In genomic region chr6:107957909-107958688, GRCh38 we compare ENCODE assay signal across 8 cellular contexts. TPM values are rescaled to one million over a fixed set of nuclear protein-coding genes. Genes with fewer than 3 reads are reported as not detected.
DNase-seq lines count a peak whose midpoint lies in the region; ATAC-seq and TF ChIP-seq lines count a peak whose summit lies in the region.

Gene SEC63 (minus strand): TSS chr6:107958208. CDS start chr6:107958009, 199 bp downstream.

- H3K9me3 ChIP-seq in OCI-LY3 (ENCODE audit: insufficient read depth, low read length): no peaks in the 10 kb centered on the region

- peaks cover 41% of the 10 kb centered on the region for H3K79me2 ChIP-seq in OCI-LY3 (ENCODE audit: low read length)

- peak within 1 kb of the TSS; percentile 98 for H3K9ac ChIP-seq in OCI-LY3 (ENCODE audit: low read length)

- peak within 1 kb of the TSS; percentile 100 for H3K4me3 Mint-ChIP-seq in endothelial cell (ENCODE audit: unreplicated experiment)

- peaks cover 8% of the 10 kb centered on the region for H3K36me3 ChIP-seq in OCI-LY3 (replicated peaks; ENCODE audit: low read depth, low read length)

- H3K9me3 Mint-ChIP-seq in endothelial cell (ENCODE audit: unreplicated experiment): no peaks in the 10 kb centered on the region

- peak within 1 kb of the TSS; percentile 98 for H3K4me3 ChIP-seq in OCI-LY3 (ENCODE audit: low read length)

- peaks cover 11% of the 10 kb centered on the region for H3K36me3 Mint-ChIP-seq in endothelial cell (ENCODE audit: low read depth, unreplicated experiment)

- H3K4me1 Mint-ChIP-seq in endothelial cell (ENCODE audit: unreplicated experiment): peaks cover 21% of the 10 kb centered on the region

- peaks cover 6% of the 10 kb centered on the region for H3K4me1 ChIP-seq in OCI-LY3 (ENCODE audit: low read length)

- TF ChIP-seq CTCF in OCI-LY3 (IDR thresholded peaks at IDR 0.05; ENCODE audit: low read depth, low read length) (no peak), endothelial cell (IDR thresholded peaks at IDR 0.05; ENCODE audit: unreplicated experiment) (no peak)

- peak; percentile 87 for ATAC-seq in GM21526 (IDR thresholded peaks at IDR 0.05; ENCODE audit: low FRiP score, unreplicated experiment)

- H3K27ac Mint-ChIP-seq in endothelial cell (ENCODE audit: unreplicated experiment): peak within 1 kb of the TSS; percentile 99

- H3K27ac ChIP-seq in OCI-LY3 (ENCODE audit: low read length): peak within 1 kb of the TSS; percentile 69

- no peaks in the 10 kb centered on the region for H3K27me3 ChIP-seq in OCI-LY3 (ENCODE audit: low read depth, low read length)

- peaks cover 11% of the 10 kb centered on the region for H4K20me1 ChIP-seq in OCI-LY3 (ENCODE audit: insufficient read depth, low read length)

- H2AFZ ChIP-seq in OCI-LY3 (ENCODE audit: low read depth, low read length): peak within 1 kb of the TSS; percentile 79

- H3K27me3 Mint-ChIP-seq in endothelial cell (ENCODE audit: unreplicated experiment): peaks cover 15% of the 10 kb centered on the region

- DNase-seq in DMS 273 (lab: John Stamatoyannopoulos, UW; ENCODE audit: unreplicated experiment) (peak; percentile 99), HuH-7.5 (ENCODE audit: low spot score) (peak; percentile 93), endothelial cell (ENCODE audit: low spot score) (peak; percentile 96), middle frontal gyrus (ENCODE audit: extremely low spot score, low spot score) (peak; percentile 93)
- DNase-seq in activated CD8-positive, alpha-beta memory T cell treated with anti-CD3 and anti-CD28 coated beads, Interleukin-2, amount 50 U/mL, for 48 hours: peak; percentile 97
- peak; percentile 93 to 95 for DNase-seq in stimulated activated CD8-positive, alpha-beta memory T cell treated with anti-CD3 and anti-CD28 coated beads, Interleukin-2, amount 100 ng/mL, for 1 hour (ENCODE audit: low read depth in 2 of 2)

- peak within 1 kb of the TSS; percentile 72 for H3K4me2 ChIP-seq in OCI-LY3 (ENCODE audit: low read length)

RNA-seq across cellular contexts. Expression of gene SEC63, which starts in this region (rescaled TPM):
- total RNA-seq in endothelial cell (ENCODE audit: unreplicated experiment): 120 TPM

Comparison
In these comparisons a context has a peak if more than half of its experiments do, and no peak if none do; other contexts are left out.
1. Peak in every context shown above with its lines: DNase-seq, ATAC-seq, H3K4me3 ChIP-seq and H3K27ac ChIP-seq.